In the genomic region with DNA sequence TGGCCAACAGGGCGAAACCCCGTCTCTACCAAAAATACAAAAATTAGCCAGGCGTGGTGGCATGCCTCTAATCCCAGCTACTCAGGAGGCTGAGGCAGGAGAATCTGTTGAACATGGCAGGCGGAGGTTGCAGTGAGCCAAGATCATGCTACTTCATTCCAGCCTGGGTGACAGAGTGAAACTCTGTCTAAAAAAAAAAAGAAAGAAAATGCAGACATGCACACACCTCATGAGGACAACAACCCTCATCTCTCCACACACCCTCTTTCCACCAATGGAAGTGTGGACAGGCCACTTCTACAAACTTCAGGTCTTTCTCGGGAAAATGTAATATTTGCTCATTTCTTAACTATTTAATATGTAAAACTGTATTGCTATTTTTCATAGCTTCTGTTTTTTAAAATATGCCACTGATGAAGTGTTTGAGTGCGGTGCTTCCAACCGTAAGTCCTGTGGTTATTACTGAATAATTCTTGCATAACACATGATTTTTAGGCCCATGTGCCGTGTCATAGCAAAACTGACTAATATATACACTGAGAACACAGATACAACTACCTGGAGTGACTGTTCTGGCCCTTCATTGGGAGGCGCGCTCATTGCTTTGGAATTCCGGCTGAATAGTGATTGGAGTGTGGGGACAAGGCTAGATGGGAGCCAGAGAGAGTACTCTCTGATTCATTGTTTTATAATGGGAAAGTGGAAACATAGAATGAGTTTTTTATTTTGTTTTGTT, we compare ENCODE assay signal across 10 cellular contexts. TPM values are rescaled to one million over a fixed set of nuclear protein-coding genes. Genes with fewer than 3 reads are reported as not detected.
A peak's percentile ranks its signal among the peaks of the same experiment; 100 is the strongest.
DNase-seq lines count a peak whose midpoint lies in the region; ATAC-seq and TF ChIP-seq lines count a peak whose summit lies in the region.
"Had no signal": no experiment of that assay in that cellular context is flagged by ENCODE, and none has a peak within 500 bp of the region (broad histone marks: within the 10 kb centered on the region; RNA-seq: fewer than 3 reads in every experiment).

No MANE protein-coding gene starts in this region.

- DNase-seq in choroid plexus epithelial cell (ENCODE audit: low read depth): peak; percentile 56
- DNase-seq in substantia nigra (lab: John Stamatoyannopoulos, UW): no peak
- no peak for DNase-seq in left cardiac atrium
- no peak for DNase-seq in activated naive CD4-positive, alpha-beta T cell treated with anti-CD3 and anti-CD28 coated beads, Interleukin-2, amount 50 U/mL, for 16 hours
- DNase-seq in DMS114 treated with DMSO at 0.1 percent for 48 hours (lab: John Stamatoyannopoulos, UW; ENCODE audit: unreplicated experiment): no peak
- DNase-seq: right lobe of liver had no signal

- no peaks in the 10 kb centered on the region for H3K36me3 ChIP-seq in BLaER1
- H3K36me3 ChIP-seq: right lobe of liver had no signal

- ATAC-seq in GM21360 (IDR thresholded peaks at IDR 0.05; ENCODE audit: unreplicated experiment): peak; percentile 98
- peak; percentile 98 for ATAC-seq in HG03354 (IDR thresholded peaks at IDR 0.05; ENCODE audit: poor library complexity, severe bottlenecking, unreplicated experiment)
- no peak for ATAC-seq in left cardiac atrium
- ATAC-seq: right lobe of liver had no signal

- no peak overlapping the region for H3K4me3 ChIP-seq in BLaER1
- H3K4me3 ChIP-seq in choroid plexus epithelial cell (ENCODE audit: low read depth, low read length): no peak overlapping the region
- H3K4me3 ChIP-seq: coronary artery, right lobe of liver had no signal

- H3K27ac ChIP-seq in BLaER1 (no peak overlapping the region), substantia nigra (ENCODE audit: low read depth, low read length, poor library complexity, severe bottlenecking) (no peak overlapping the region)
- H3K27ac ChIP-seq: coronary artery, right lobe of liver had no signal

- H3K9me3 ChIP-seq in BLaER1: no peaks in the 10 kb centered on the region
- H3K9me3 ChIP-seq: right lobe of liver had no signal

- no peaks in the 10 kb centered on the region for H3K27me3 ChIP-seq in BLaER1
- H3K27me3 ChIP-seq: right lobe of liver had no signal

- no peak for TF ChIP-seq CTCF in choroid plexus epithelial cell (conservative IDR thresholded peaks at IDR 0.05; ENCODE audit: low read depth, low read length)

- no peak overlapping the region for H3K9ac ChIP-seq in BLaER1

- H3K4me1 ChIP-seq in BLaER1: peaks cover 12% of the 10 kb centered on the region
- H3K4me1 ChIP-seq: right lobe of liver had no signal

- intact Hi-C loops in left cardiac atrium (cut with DNase I): no loop called here

- H4K20me1 ChIP-seq in BLaER1: no peaks in the 10 kb centered on the region

- H3K4me2 ChIP-seq in BLaER1: peak overlapping the region; percentile 46

RNA-seq across cellular contexts. Expression of a gene that starts 23.1 kb away (rescaled TPM):
- total RNA-seq in left cardiac atrium: not detected

RNA-seq across cellular contexts. Expression of a gene that starts 33.9 kb away (rescaled TPM):
- 1 to 10 TPM; 2.1 to 2.7 TPM for total RNA-seq in left cardiac atrium

RNA-seq across cellular contexts. Expression of a gene that starts 34.0 kb away (rescaled TPM):
- total RNA-seq in left cardiac atrium: under 1 TPM in 1 of 2 donors, not detected in 1; 0.12 TPM
- total RNA-seq: right lobe of liver had no signal

Comparison
In these comparisons a context has a peak if more than half of its experiments do, and no peak if none do; other contexts are left out.
1. ATAC-seq: peak in GM21360 (single experiment) and HG03354 (single experiment); none in left cardiac atrium (0 of 2).